8 cellular contexts compared by ENCODE assay signal in the genomic region with DNA sequence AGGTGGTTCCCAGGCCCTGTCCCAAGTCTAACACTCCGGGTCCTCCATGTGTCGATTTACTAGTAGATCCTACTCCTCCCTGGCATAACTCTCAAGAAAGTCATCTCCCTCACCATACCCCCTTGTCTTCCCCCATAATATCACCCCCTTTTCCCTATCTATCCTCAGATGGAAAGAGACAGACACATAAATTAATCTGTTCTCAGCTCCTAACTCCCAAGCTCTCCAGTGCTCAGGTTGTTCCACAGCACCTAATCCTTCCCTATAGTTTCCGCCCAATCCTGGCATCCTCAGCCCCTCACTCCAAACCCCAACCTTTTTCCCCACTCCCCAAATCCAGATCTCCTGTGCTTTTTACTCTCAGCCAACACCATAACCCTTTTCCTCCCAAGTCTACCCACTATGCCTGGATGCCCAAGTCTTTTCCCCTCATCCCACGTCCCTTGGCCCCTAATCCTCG. TPM values are rescaled to one million over a fixed set of nuclear protein-coding genes. Genes with fewer than 3 reads are reported as not detected.
DNase-seq lines count a peak whose midpoint lies in the region; ATAC-seq and TF ChIP-seq lines count a peak whose summit lies in the region.

No MANE protein-coding gene starts in this region.

- POLR2A ChIA-PET in activated CD8-positive, alpha-beta T cell treated with anti-CD3 and anti-CD28 coated beads, Interleukin-2, amount 10 ng/mL, durations not matched to agents 7 days and 5 days (lab: Charles Lee), result interaction anchor here (0.7 to 3.2 kb wide), 8 partner anchors 12 to 459 kb away, joined by 3 to 20 read pairs (median 5); a partner anchor contains a TSS
- POLR2A ChIA-PET in HEK293T (lab: Yijun Ruan, JAX), result interaction anchor here (0.8 to 2.3 kb wide), 10 partner anchors 13 to 96 kb away, joined by 3 to 18 read pairs (median 3); a partner anchor contains a TSS

- H3K4me3 ChIP-seq in iPS-18a (ENCODE audit: low read length), result peak overlapping the region; percentile 97

- H3K27ac ChIP-seq in iPS-18a (ENCODE audit: low read length), result no peak overlapping the region

- peak overlapping the region; percentile 96 for H3K27ac Mint-ChIP-seq in activated CD8-positive, alpha-beta T cell treated with anti-CD3 and anti-CD28 coated beads, Interleukin-2, amount 10 ng/mL, durations not matched to agents 7 days and 5 days
- H3K27ac Mint-ChIP-seq in stimulated activated naive CD8-positive, alpha-beta T cell treated with anti-CD3 and anti-CD28 coated beads, Interleukin-15, amount 100 ng/mL, for 72 hours, result peak overlapping the region; percentile 79 to 90

- H3K36me3 ChIP-seq in iPS-18a (ENCODE audit: control insufficient read depth, low read depth, low read length), result no peaks in the 10 kb centered on the region

- H3K27me3 ChIP-seq in iPS-18a (ENCODE audit: control insufficient read depth, insufficient read depth, low read length), result peaks cover 5% of the 10 kb centered on the region

- ATAC-seq in activated CD8-positive, alpha-beta T cell treated with anti-CD3 and anti-CD28 coated beads, Interleukin-2, amount 10 ng/mL, durations not matched to agents 7 days and 5 days, result no peak
- no peak for ATAC-seq in stimulated activated naive CD8-positive, alpha-beta T cell treated with anti-CD3 and anti-CD28 coated beads, Interleukin-15, amount 100 ng/mL, for 72 hours
- ATAC-seq in HG02623 (IDR thresholded peaks at IDR 0.05; ENCODE audit: unreplicated experiment), result no peak

- H3K9me3 Mint-ChIP-seq in activated CD8-positive, alpha-beta T cell treated with anti-CD3 and anti-CD28 coated beads, Interleukin-2, amount 10 ng/mL, durations not matched to agents 7 days and 5 days (ENCODE audit: insufficient read depth), result no peaks in the 10 kb centered on the region
- H3K9me3 Mint-ChIP-seq in stimulated activated naive CD8-positive, alpha-beta T cell treated with anti-CD3 and anti-CD28 coated beads, Interleukin-15, amount 100 ng/mL, for 72 hours, result no peaks in the 10 kb centered on the region

- H3K9me3 ChIP-seq in iPS-18a (ENCODE audit: control insufficient read depth, low read depth, low read length), result no peaks in the 10 kb centered on the region

- CTCF ChIA-PET in activated CD8-positive, alpha-beta T cell treated with anti-CD3 and anti-CD28 coated beads, Interleukin-2, amount 10 ng/mL, durations not matched to agents 7 days and 5 days (lab: Charles Lee), result interaction anchor here (0.7 kb wide), 2 partner anchors 57 to 562 kb away, joined by 3 read pairs; no protein-coding TSS in a partner anchor
- CTCF ChIA-PET in HEK293T (lab: Yijun Ruan, JAX), result interaction anchor here (0.5 to 0.6 kb wide), 3 partner anchors 11 to 119 kb away, joined by 3 to 4 read pairs (median 3); no protein-coding TSS in a partner anchor

- peak overlapping the region; percentile 93 for H3K4me3 Mint-ChIP-seq in activated CD8-positive, alpha-beta T cell treated with anti-CD3 and anti-CD28 coated beads, Interleukin-2, amount 10 ng/mL, durations not matched to agents 7 days and 5 days
- peak overlapping the region; percentile 90 for H3K4me3 Mint-ChIP-seq in stimulated activated naive CD8-positive, alpha-beta T cell treated with anti-CD3 and anti-CD28 coated beads, Interleukin-15, amount 100 ng/mL, for 72 hours

- peaks cover 10% of the 10 kb centered on the region for H3K4me1 ChIP-seq in iPS-18a (ENCODE audit: control insufficient read depth, low read depth, low read length)

- peak overlapping the region; percentile 84 for H3K9ac ChIP-seq in iPS-18a (ENCODE audit: low read length)

- peak; percentile 69 for DNase-seq in DMS 273 (lab: John Stamatoyannopoulos, UW; ENCODE audit: unreplicated experiment)
- no peak for DNase-seq in DMS 273 treated with DMSO at 0.1 percent for 48 hours (lab: John Stamatoyannopoulos, UW)
- no peak for DNase-seq in activated CD8-positive, alpha-beta T cell treated with anti-CD3 and anti-CD28 coated beads, Interleukin-2, amount 10 ng/mL, durations not matched to agents 7 days and 5 days
- DNase-seq in stimulated activated naive CD8-positive, alpha-beta T cell treated with anti-CD3 and anti-CD28 coated beads, Interleukin-15, amount 100 ng/mL, for 72 hours, result no peak
- no peak for DNase-seq in HEK293T (ENCODE audit: extremely low spot score)
- no peak for DNase-seq in NCI-H2029 treated with DMSO at 0.1 percent for 48 hours (lab: John Stamatoyannopoulos, UW)

- peaks cover 43% of the 10 kb centered on the region for H3K4me1 Mint-ChIP-seq in activated CD8-positive, alpha-beta T cell treated with anti-CD3 and anti-CD28 coated beads, Interleukin-2, amount 10 ng/mL, durations not matched to agents 7 days and 5 days (ENCODE audit: low read depth)
- H3K4me1 Mint-ChIP-seq in stimulated activated naive CD8-positive, alpha-beta T cell treated with anti-CD3 and anti-CD28 coated beads, Interleukin-15, amount 100 ng/mL, for 72 hours, result peaks cover 44% of the 10 kb centered on the region

- H3K36me3 Mint-ChIP-seq in activated CD8-positive, alpha-beta T cell treated with anti-CD3 and anti-CD28 coated beads, Interleukin-2, amount 10 ng/mL, durations not matched to agents 7 days and 5 days (ENCODE audit: low read depth), result peaks cover 27% of the 10 kb centered on the region

- H3K27me3 Mint-ChIP-seq in activated CD8-positive, alpha-beta T cell treated with anti-CD3 and anti-CD28 coated beads, Interleukin-2, amount 10 ng/mL, durations not matched to agents 7 days and 5 days (ENCODE audit: low read depth), result no peaks in the 10 kb centered on the region
- H3K27me3 Mint-ChIP-seq in stimulated activated naive CD8-positive, alpha-beta T cell treated with anti-CD3 and anti-CD28 coated beads, Interleukin-15, amount 100 ng/mL, for 72 hours, result no peaks in the 10 kb centered on the region

TF ChIP-seq in HEK293T, 16 proteins besides CTCF, POLR2A, EP300 and RAD21:
- TF ChIP-seq HDGF (IDR thresholded peaks at IDR 0.05; ENCODE audit: borderline replicate concordance) (no peak), SUZ12 (IDR thresholded peaks at IDR 0.05) (no peak), L3MBTL2 (conservative IDR thresholded peaks at IDR 0.05) (no peak), ZNF384 (IDR thresholded peaks at IDR 0.05) (no peak)

RNA-seq across cellular contexts. Expression of a gene that starts 0.8 kb away (rescaled TPM):
- total RNA-seq in activated CD8-positive, alpha-beta T cell treated with anti-CD3 and anti-CD28 coated beads, Interleukin-2, amount 10 ng/mL, durations not matched to agents 7 days and 5 days, result 10 to 100 TPM; 57.4 to 58.8 TPM
